ENCODE assay signal across 24 cellular contexts in the genomic region with DNA sequence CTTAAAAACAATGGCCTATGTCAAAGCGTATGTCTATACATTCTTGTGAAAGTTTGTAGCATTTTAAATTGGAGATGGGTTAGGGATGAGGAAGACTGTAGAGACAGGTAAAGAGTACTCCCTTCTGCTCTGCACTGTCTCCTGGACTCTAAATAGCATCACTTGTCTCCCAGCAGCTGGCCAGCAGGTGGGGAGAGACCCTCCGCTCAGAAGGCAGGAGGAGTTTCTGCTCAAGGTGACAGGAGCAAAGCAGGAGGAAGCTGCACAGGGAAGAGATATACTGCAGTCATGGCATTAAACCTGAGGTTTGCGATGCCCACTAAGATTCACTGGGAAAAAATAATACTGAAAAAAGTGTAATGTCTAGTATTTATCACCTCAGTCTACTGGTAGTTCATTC.
"Had no signal": no experiment of that assay in that cellular context is flagged by ENCODE, and none has a peak within 500 bp of the region (broad histone marks: within the 10 kb centered on the region; RNA-seq: fewer than 3 reads in every experiment).

No MANE protein-coding gene starts in this region.

- H3K9ac ChIP-seq: KMS-11 had no signal

- H3K4me3 ChIP-seq: SK-N-MC had no signal

- H3K4me2 ChIP-seq: KMS-11 had no signal

- H3K27ac ChIP-seq: KMS-11, SK-N-MC, VCaP had no signal

- DNase-seq: activated CD4-positive, alpha-beta T cell treated with anti-CD3 and anti-CD28 coated beads for 4 hours; activated CD8-positive, alpha-beta memory T cell treated with anti-CD3 and anti-CD28 coated beads, Interleukin-2, amount 50 U/mL, for 48 hours; activated CD8-positive, alpha-beta T cell treated with anti-CD3 and anti-CD28 coated beads, Interleukin-2, amount 10 ng/mL, durations not matched to agents 7 days and 5 days; activated effector memory CD4-positive, alpha-beta T cell treated with Interleukin-2 at 50 U/mL for 16 hours; activated naive CD4-positive, alpha-beta T cell; activated T-cell treated with anti-CD3 and anti-CD28 coated beads, Interleukin-2, amount 50 U/mL, for 1 hour; aorta; central memory CD4-positive, alpha-beta T cell; NCI-H1092; NCI-H1417; NCI-H1930; NCI-H2107; NCI-H510A treated with DMSO at 0.1 percent for 48 hours; NCI-H69; RPMI8226; T-cell; T-helper 2 cell; T1000 had no signal

- ATAC-seq: activated CD4-positive, CD25-positive, alpha-beta regulatory T cell treated with anti-CD3 and anti-CD28 coated beads, Interleukin-2, amount 50 U/mL, for 24 hours; activated CD8-positive, alpha-beta T cell treated with anti-CD3 and anti-CD28 coated beads, Interleukin-2, amount 10 ng/mL, durations not matched to agents 7 days and 5 days; Right ventricle myocardium inferior; T-cell had no signal

- FAIRE-seq: bronchial epithelial cell had no signal
